In genomic region chr10:99421233-99421739, GRCh38 we compare ENCODE assay signal across 22 cellular contexts. TPM values are rescaled to one million over a fixed set of nuclear protein-coding genes. Genes with fewer than 3 reads are reported as not detected.
DNase-seq lines count a peak whose midpoint lies in the region; ATAC-seq and TF ChIP-seq lines count a peak whose summit lies in the region.
"Had no signal": no experiment of that assay in that cellular context is flagged by ENCODE, and none has a peak within 500 bp of the region (broad histone marks: within the 10 kb centered on the region; RNA-seq: fewer than 3 reads in every experiment).

No MANE protein-coding gene starts in this region.

- H3K27ac ChIP-seq in mammary epithelial cell (ENCODE audit: insufficient read depth, low read depth, low read length) (no peak overlapping the region), right lobe of liver (peak overlapping the region; percentile 17 to 64 (median 45))
- H3K27ac ChIP-seq: BLaER1 treated with 17β-estradiol and CSF1 and Interleukin-3, amounts not matched to agents 10 nM and 100 nM had no signal

- peak; percentile 28 for TF ChIP-seq POLR2A in right lobe of liver (IDR thresholded peaks at IDR 0.05)

- intact Hi-C loops in MCF 10A (cut with micrococcal nuclease): no loop called here
- intact Hi-C loops in mammary epithelial cell (cut with micrococcal nuclease): no loop called here
- intact Hi-C loops in activated T-helper 2 cell treated with anti-CD3 and anti-CD28 coated beads, Interferon-gamma antibody, Interleukin-2, Interleukin-4, amounts not matched to agents 10 μg/mL and 5 μg/mL and 100 μg/mL, durations not matched to agents 14 hours and 24 hours and 36 hours (cut with micrococcal nuclease): no loop called here
- intact Hi-C loops in right lobe of liver (cut with DNase I): no loop called here
- intact Hi-C loops in left ventricle myocardium superior (cut with micrococcal nuclease): no loop called here

- CTCF ChIA-PET in MCF 10A (lab: Yijun Ruan, JAX): no interaction called here
- CTCF ChIA-PET in mammary epithelial cell (lab: Charles Lee; ENCODE audit: low non-redundant PET): no interaction called here

- H3K9me3 ChIP-seq in mammary epithelial cell (replicated peaks; ENCODE audit: insufficient read depth, low read length) (no peaks in the 10 kb centered on the region), right lobe of liver (no peaks in the 10 kb centered on the region)
- H3K9me3 ChIP-seq: Caco-2 had no signal

- no peak overlapping the region for H3K4me2 ChIP-seq in mammary epithelial cell (ENCODE audit: insufficient read depth, low read depth, low read length)
- H3K4me2 ChIP-seq: BLaER1 treated with 17β-estradiol and CSF1 and Interleukin-3, amounts not matched to agents 10 nM and 100 nM had no signal

- H3K9ac ChIP-seq in mammary epithelial cell (ENCODE audit: insufficient read depth, low read length): no peak overlapping the region
- H3K9ac ChIP-seq: BLaER1 treated with 17β-estradiol and CSF1 and Interleukin-3, amounts not matched to agents 10 nM and 100 nM had no signal

- H3K4me1 Mint-ChIP-seq in MCF 10A (ENCODE audit: insufficient read depth, unreplicated experiment): peaks cover 8% of the 10 kb centered on the region
- no peaks in the 10 kb centered on the region for H3K4me1 Mint-ChIP-seq in activated T-helper 2 cell treated with anti-CD3 and anti-CD28 coated beads, Interferon-gamma antibody, Interleukin-2, Interleukin-4, amounts not matched to agents 10 μg/mL and 5 μg/mL and 100 μg/mL, durations not matched to agents 14 hours and 24 hours and 36 hours (ENCODE audit: low read depth)

- in situ Hi-C loops in mammary epithelial cell (cut with MboI; ENCODE audit: low sequenced_read_pairs in 2 of 2): no loop called here

- dilution Hi-C loops in mammary epithelial cell (cut with HindIII; ENCODE audit: low sequenced_read_pairs): no loop called here

- ATAC-seq in right lobe of liver: peak; percentile 69 to 93 (median 80)
- ATAC-seq in HG02840 (IDR thresholded peaks at IDR 0.05; ENCODE audit: low FRiP score, unreplicated experiment): no peak
- ATAC-seq in left ventricle myocardium superior: no peak

- H3K36me3 ChIP-seq in mammary epithelial cell (ENCODE audit: insufficient read depth, low read length): peaks cover 19% of the 10 kb centered on the region
- peaks cover 6 to 36% (median 13%) of the 10 kb centered on the region in 4 donors for H3K36me3 ChIP-seq in right lobe of liver

- no peaks in the 10 kb centered on the region for H3K27me3 Mint-ChIP-seq in MCF 10A (ENCODE audit: insufficient read depth, unreplicated experiment)
- H3K27me3 Mint-ChIP-seq in activated T-helper 2 cell treated with anti-CD3 and anti-CD28 coated beads, Interferon-gamma antibody, Interleukin-2, Interleukin-4, amounts not matched to agents 10 μg/mL and 5 μg/mL and 100 μg/mL, durations not matched to agents 14 hours and 24 hours and 36 hours (ENCODE audit: low read depth): no peaks in the 10 kb centered on the region
- H3K27me3 Mint-ChIP-seq: CD4-positive, alpha-beta memory T cell had no signal

- H3K36me3 Mint-ChIP-seq in MCF 10A (ENCODE audit: insufficient read depth, unreplicated experiment): peaks cover 72% of the 10 kb centered on the region
- H3K36me3 Mint-ChIP-seq in activated T-helper 2 cell treated with anti-CD3 and anti-CD28 coated beads, Interferon-gamma antibody, Interleukin-2, Interleukin-4, amounts not matched to agents 10 μg/mL and 5 μg/mL and 100 μg/mL, durations not matched to agents 14 hours and 24 hours and 36 hours (ENCODE audit: low read depth): peaks cover 40% of the 10 kb centered on the region

- H3K4me3 Mint-ChIP-seq in MCF 10A (ENCODE audit: unreplicated experiment): no peak overlapping the region
- no peak overlapping the region for H3K4me3 Mint-ChIP-seq in activated T-helper 2 cell treated with anti-CD3 and anti-CD28 coated beads, Interferon-gamma antibody, Interleukin-2, Interleukin-4, amounts not matched to agents 10 μg/mL and 5 μg/mL and 100 μg/mL, durations not matched to agents 14 hours and 24 hours and 36 hours (ENCODE audit: low read depth)
- H3K4me3 Mint-ChIP-seq: CD4-positive, alpha-beta memory T cell had no signal

- H3K27ac Mint-ChIP-seq in MCF 10A (ENCODE audit: low read depth, unreplicated experiment): peak overlapping the region; percentile 2
- H3K27ac Mint-ChIP-seq in activated T-helper 2 cell treated with anti-CD3 and anti-CD28 coated beads, Interferon-gamma antibody, Interleukin-2, Interleukin-4, amounts not matched to agents 10 μg/mL and 5 μg/mL and 100 μg/mL, durations not matched to agents 14 hours and 24 hours and 36 hours: peak overlapping the region; percentile 2
- H3K27ac Mint-ChIP-seq: CD4-positive, alpha-beta memory T cell had no signal

- no peaks in the 10 kb centered on the region for H3K27me3 ChIP-seq in mammary epithelial cell (ENCODE audit: insufficient read depth, low read length)
- H3K27me3 ChIP-seq in right lobe of liver: no peaks in the 10 kb centered on the region
- H3K27me3 ChIP-seq: BLaER1 treated with 17β-estradiol and CSF1 and Interleukin-3, amounts not matched to agents 10 nM and 100 nM had no signal

- no TSS peak for BruUV-seq in MCF 10A (replicated peaks; lab: Mats Ljungman, UMichigan)
- no TSS peak for BruUV-seq in mammary epithelial cell (replicated peaks; lab: Mats Ljungman, UMichigan)

- POLR2A ChIA-PET in MCF 10A (lab: Yijun Ruan, JAX): interaction anchor here (2.3 kb wide), 1 partner anchor 9 kb away, joined by 16 read pairs; the partner anchor contains the start of gene GOT1

- no peak for TF ChIP-seq CTCF in MCF 10A (IDR thresholded peaks at IDR 0.05; ENCODE audit: unreplicated experiment)
- TF ChIP-seq CTCF in mammary epithelial cell (conservative IDR thresholded peaks at IDR 0.05 in 1 of 2, IDR thresholded peaks at IDR 0.05 in 1 of 2; ENCODE audit: extremely low read depth in 1 of 2, insufficient read depth in 1 of 2, low read depth in 1 of 2, low read length in 2 of 2): no peak
- no peak for TF ChIP-seq CTCF in right lobe of liver (IDR thresholded peaks at IDR 0.05)

- H4K20me1 ChIP-seq in mammary epithelial cell (ENCODE audit: insufficient read depth, low read length): no peaks in the 10 kb centered on the region

- H3K4me3 ChIP-seq in mammary epithelial cell (replicated peaks in 1 of 3; ENCODE audit: insufficient read depth in 1 of 3, low read depth in 2 of 3, low read length in 3 of 3): no peak overlapping the region
- no peak overlapping the region for H3K4me3 ChIP-seq in right lobe of liver
- H3K4me3 ChIP-seq: BLaER1 treated with 17β-estradiol and CSF1 and Interleukin-3, amounts not matched to agents 10 nM and 100 nM had no signal

- peaks cover 52% of the 10 kb centered on the region for H3K79me2 ChIP-seq in mammary epithelial cell (ENCODE audit: insufficient read depth, low read length)

- H3K4me1 ChIP-seq in mammary epithelial cell (ENCODE audit: insufficient read depth, low read length) (no peaks in the 10 kb centered on the region), right lobe of liver (peaks cover 0 to 73% (median 23%) of the 10 kb centered on the region in 4 donors)
- H3K4me1 ChIP-seq: Caco-2 had no signal

- peaks cover 8% of the 10 kb centered on the region for H3K9me3 Mint-ChIP-seq in MCF 10A (ENCODE audit: unreplicated experiment)
- H3K9me3 Mint-ChIP-seq in activated T-helper 2 cell treated with anti-CD3 and anti-CD28 coated beads, Interferon-gamma antibody, Interleukin-2, Interleukin-4, amounts not matched to agents 10 μg/mL and 5 μg/mL and 100 μg/mL, durations not matched to agents 14 hours and 24 hours and 36 hours: no peaks in the 10 kb centered on the region

- 98% methylated on average over 3 of the region's 3 CpGs for WGBS in mammary epithelial cell (ENCODE audit: low coverage, missing lambda C conversion rate)
- 42% methylated on average over 3 of the region's 3 CpGs for WGBS in right lobe of liver (ENCODE audit: insufficient coverage, low coverage, low lambda C conversion rate, missing lambda C conversion rate)

- DNase-seq in MCF 10A (ENCODE audit: unreplicated experiment) (no peak), mammary epithelial cell (no peak), right lobe of liver (no peak), left ventricle myocardium superior (no peak), amygdala (lab: John Stamatoyannopoulos, UW) (no peak)
- DNase-seq in activated T-helper 2 cell treated with anti-CD3 and anti-CD28 coated beads, Interferon-gamma antibody, Interleukin-2, Interleukin-4, amounts not matched to agents 10 μg/mL and 5 μg/mL and 100 μg/mL, durations not matched to agents 14 hours and 24 hours and 36 hours (ENCODE audit: low spot score): no peak
- DNase-seq in activated CD4-positive, alpha-beta T cell treated with anti-CD3 and anti-CD28 coated beads, Interleukin-2, amount 50 U/mL, for 48 hours: no peak
- DNase-seq: 8988T; Caco-2; CD4-positive, alpha-beta memory T cell; DMS153; GDM1; GOT3; KG1; NCI-H1092 treated with DMSO at 0.1 percent for 48 hours; NCI-H146; NCI-H2081; NCI-H2171; NCI-H526 treated with DMSO at 0.1 percent for 48 hours; Right ventricle myocardium superior had no signal

- no peak overlapping the region for H2AFZ ChIP-seq in mammary epithelial cell (ENCODE audit: low read depth, low read length)

RNA-seq across cellular contexts. Expression of gene GOT1, which starts 9.1 kb away (rescaled TPM):
- total RNA-seq in MCF 10A (2022) (163 and 184 TPM in 2 replicates), mammary epithelial cell (10 to 100 TPM; 70.0 to 75.5 TPM), right lobe of liver (100 to 1,000 TPM; 118 to 356 (median 173) TPM), left ventricle myocardium superior (587 TPM)
- polyA plus RNA-seq in mammary epithelial cell: 49.0 TPM
- 64.4 TPM for polyA minus RNA-seq in mammary epithelial cell
- total RNA-seq in activated T-helper 2 cell treated with anti-CD3 and anti-CD28 coated beads, Interferon-gamma antibody, Interleukin-2, Interleukin-4, amounts not matched to agents 10 μg/mL and 5 μg/mL and 100 μg/mL, durations not matched to agents 14 hours and 24 hours and 36 hours: 30.1 and 35.1 TPM in 2 replicates

Comparison
In these comparisons a context has a peak if more than half of its experiments do, and no peak if none do; other contexts are left out.
1. ATAC-seq: peak in right lobe of liver (4 of 4); none in HG02840 (single experiment) and left ventricle myocardium superior (single experiment).